Comparison of ENCODE assay signal across 23 cellular contexts in genomic region chr10:115771755-115772154, GRCh38.
"Had no signal": no experiment of that assay in that cellular context is flagged by ENCODE, and none has a peak within 500 bp of the region (broad histone marks: within the 10 kb centered on the region; RNA-seq: fewer than 3 reads in every experiment).

No MANE protein-coding gene starts in this region.

- H3K27ac ChIP-seq: brain microvascular endothelial cell, cardiac muscle cell, SK-N-MC had no signal

- H3K36me3 ChIP-seq: brain microvascular endothelial cell, cardiac muscle cell had no signal

- H3K4me3 ChIP-seq: cardiac muscle cell, SK-N-MC had no signal

- H3K27me3 ChIP-seq: brain microvascular endothelial cell, cardiac muscle cell had no signal

- DNase-seq: activated CD4-positive, alpha-beta memory T cell treated with anti-CD3 and anti-CD28 coated beads, Interleukin-2, amount 10 ng/mL, durations not matched to agents 7 days and 5 days; activated CD4-positive, alpha-beta T cell treated with anti-CD3 and anti-CD28 coated beads, Interleukin-2, amount 10 ng/mL, durations not matched to agents 7 days and 5 days; activated CD4-positive, CD25-positive, alpha-beta regulatory T cell; activated T-cell treated with anti-CD3 and anti-CD28 coated beads, Interleukin-2, amount 50 U/mL, for 72 hours; amygdala; brain microvascular endothelial cell; cerebellar nuclear complex; KG1; MV-4-11; NCI-H1105; NCI-H1436; NCI-H187; NCI-H2081; NCI-H510A treated with DMSO at 0.1 percent for 48 hours; NCI-H69; NK-92 treated with Interleukin-12 subunit alpha and Interleukin-12 subunit beta, amount 100 ng/mL, for 24 hours; OCI-M1; RPMI8226; T-cell; T-helper 2 cell; T1000 had no signal
